30 cellular contexts compared by ENCODE assay signal in the genomic region with DNA sequence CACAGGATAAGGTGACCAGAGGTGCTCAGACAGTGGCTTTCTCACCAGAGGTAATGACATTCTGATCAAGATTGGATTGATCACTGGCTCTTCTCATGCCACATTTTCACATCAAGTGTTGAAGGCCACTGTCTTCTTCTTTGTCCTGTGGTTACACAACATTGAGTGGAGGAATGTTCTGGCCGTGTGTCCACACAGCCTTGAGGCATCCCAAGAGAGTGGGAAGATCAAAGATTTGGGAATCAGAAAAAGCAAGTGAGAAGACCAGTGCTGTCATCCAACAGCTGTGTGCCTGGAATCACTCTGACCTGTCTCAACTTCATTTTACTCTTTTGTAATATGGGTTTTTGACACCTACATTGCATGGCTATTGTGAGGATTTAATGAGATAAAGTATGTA.
DNase-seq lines count a peak whose midpoint lies in the region; ATAC-seq, FAIRE-seq and TF ChIP-seq lines count a peak whose summit lies in the region.
"Had no signal": no experiment of that assay in that cellular context is flagged by ENCODE, and none has a peak within 500 bp of the region (broad histone marks: within the 10 kb centered on the region; RNA-seq: fewer than 3 reads in every experiment).

No MANE protein-coding gene starts in this region.

- no peak overlapping the region for H2BK5ac ChIP-seq in mesenchymal stem cell (ENCODE audit: low read depth, low read length, poor library complexity, severe bottlenecking)

- peak in 3 of 4 donors; percentile 28 to 59 (median 48) for TF ChIP-seq EP300 in upper lobe of left lung (IDR thresholded peaks at IDR 0.05)

- no peak for ATAC-seq in activated T-helper 17 cell treated with anti-CD3 and anti-CD28 coated beads, Interleukin-2, amount 50 U/mL, for 72 hours (replicated peaks)
- ATAC-seq in upper lobe of left lung (ENCODE audit: low FRiP score in 2 of 2) = no peak
- no peak for ATAC-seq in GM18498 (IDR thresholded peaks at IDR 0.05; ENCODE audit: unreplicated experiment)
- no peak for ATAC-seq in HG03354 (IDR thresholded peaks at IDR 0.05; ENCODE audit: poor library complexity, severe bottlenecking, unreplicated experiment)
- ATAC-seq: esophagus mucosa, left lung, natural killer cell, T-cell had no signal

- TF ChIP-seq CTCF in upper lobe of left lung (IDR thresholded peaks at IDR 0.05) = no peak
- no peak for TF ChIP-seq CTCF in D721Med (IDR thresholded peaks at IDR 0.05; ENCODE audit: insufficient read depth, missing control alignments)

- peaks cover 12% of the 10 kb centered on the region for H3K4me1 ChIP-seq in mesenchymal stem cell (ENCODE audit: control insufficient read depth, insufficient read depth, low read depth, low read length)
- peaks cover 32 to 50% (median 48%) of the 10 kb centered on the region in 4 donors for H3K4me1 ChIP-seq in upper lobe of left lung

- H3K9ac ChIP-seq in mesenchymal stem cell (ENCODE audit: low read length) = no peak overlapping the region

- H3K14ac ChIP-seq in mesenchymal stem cell (ENCODE audit: low read length in 2 of 2) = peak overlapping the region in 1 of 2 experiments; percentile 19

- H2BK12ac ChIP-seq in mesenchymal stem cell (ENCODE audit: low read length in 2 of 2) = peak overlapping the region; percentile 81 to 98

- WGBS in mesenchymal stem cell = 71% methylated on average over 1 of the region's 1 CpG
- WGBS in upper lobe of left lung, 2 donors = 52 to 77% methylated on average over 1 of the region's 1 CpG

- peaks cover 6% of the 10 kb centered on the region for H3K36me3 Mint-ChIP-seq in activated T-helper 17 cell treated with anti-CD3 and anti-CD28 coated beads, Interleukin-2, amount 50 U/mL, for 72 hours (ENCODE audit: low read depth)
- no peaks in the 10 kb centered on the region for H3K36me3 Mint-ChIP-seq in dendritic cell treated with granulocyte-macrophage colony-stimulating factor and Interleukin-4, amounts not matched to agents 40 ng/mL and 50 ng/mL, for 4 days (ENCODE audit: low read depth)
- H3K36me3 Mint-ChIP-seq: activated naive CD4-positive, alpha-beta T cell treated with anti-CD3 and anti-CD28 coated beads, Interleukin-2, amount 50 U/mL, for 24 hours; natural killer cell; T-cell had no signal

- peak overlapping the region; percentile 73 for H3K27ac Mint-ChIP-seq in activated T-helper 17 cell treated with anti-CD3 and anti-CD28 coated beads, Interleukin-2, amount 50 U/mL, for 72 hours
- peak overlapping the region; percentile 98 for H3K27ac Mint-ChIP-seq in dendritic cell treated with granulocyte-macrophage colony-stimulating factor and Interleukin-4, amounts not matched to agents 40 ng/mL and 50 ng/mL, for 4 days
- H3K27ac Mint-ChIP-seq: activated B cell treated with CpG ODN at 0.5 μM for 24 hours; activated naive CD4-positive, alpha-beta T cell treated with anti-CD3 and anti-CD28 coated beads, Interleukin-2, amount 50 U/mL, for 24 hours; activated T-helper 1 cell treated with anti-CD3 and anti-CD28 coated beads, Interleukin-12 subunit alpha, Interleukin-12 subunit beta, Interleukin-2, Interleukin-4 antibody, amounts not matched to agents 30 ng/mL and 10 ng/mL and 1 ng/mL, durations not matched to agents 14 hours and 24 hours and 36 hours; natural killer cell; T-cell had no signal

- no peak overlapping the region for H4K91ac ChIP-seq in mesenchymal stem cell (ENCODE audit: low read length)

- no peak overlapping the region for H3K4me3 Mint-ChIP-seq in activated T-helper 17 cell treated with anti-CD3 and anti-CD28 coated beads, Interleukin-2, amount 50 U/mL, for 72 hours
- H3K4me3 Mint-ChIP-seq in dendritic cell treated with granulocyte-macrophage colony-stimulating factor and Interleukin-4, amounts not matched to agents 40 ng/mL and 50 ng/mL, for 4 days = no peak overlapping the region
- H3K4me3 Mint-ChIP-seq: activated B cell treated with CpG ODN at 0.5 μM for 24 hours; activated naive CD4-positive, alpha-beta T cell treated with anti-CD3 and anti-CD28 coated beads, Interleukin-2, amount 50 U/mL, for 24 hours; activated T-helper 1 cell treated with anti-CD3 and anti-CD28 coated beads, Interleukin-12 subunit alpha, Interleukin-12 subunit beta, Interleukin-2, Interleukin-4 antibody, amounts not matched to agents 30 ng/mL and 10 ng/mL and 1 ng/mL, durations not matched to agents 14 hours and 24 hours and 36 hours; natural killer cell; T-cell had no signal

- no peaks in the 10 kb centered on the region for H3K27me3 Mint-ChIP-seq in activated T-helper 17 cell treated with anti-CD3 and anti-CD28 coated beads, Interleukin-2, amount 50 U/mL, for 72 hours
- H3K27me3 Mint-ChIP-seq in dendritic cell treated with granulocyte-macrophage colony-stimulating factor and Interleukin-4, amounts not matched to agents 40 ng/mL and 50 ng/mL, for 4 days = no peaks in the 10 kb centered on the region
- H3K27me3 Mint-ChIP-seq: activated naive CD4-positive, alpha-beta T cell treated with anti-CD3 and anti-CD28 coated beads, Interleukin-2, amount 50 U/mL, for 24 hours; T-cell had no signal

- H3K27me3 ChIP-seq in mesenchymal stem cell (ENCODE audit: control insufficient read depth in 1 of 2, insufficient read depth in 1 of 2, low read length in 2 of 2) (no peaks in the 10 kb centered on the region), upper lobe of left lung (no peaks in the 10 kb centered on the region)
- H3K27me3 ChIP-seq: ascending aorta, left lung had no signal

- H3K27ac ChIP-seq in mesenchymal stem cell (ENCODE audit: low read length, poor library complexity, severe bottlenecking) (no peak overlapping the region), upper lobe of left lung (peak overlapping the region in 2 of 4 donors; percentile 22 to 36)
- H3K27ac ChIP-seq: ascending aorta, RWPE1 had no signal

- intact Hi-C loops in dendritic cell treated with granulocyte-macrophage colony-stimulating factor and Interleukin-4, amounts not matched to agents 40 ng/mL and 50 ng/mL, for 4 days (cut with micrococcal nuclease) = no loop called here

- H3K9me3 ChIP-seq in mesenchymal stem cell (ENCODE audit: control insufficient read depth, low read length) = no peaks in the 10 kb centered on the region
- no peaks in the 10 kb centered on the region for H3K9me3 ChIP-seq in upper lobe of left lung
- H3K9me3 ChIP-seq: ascending aorta, left lung had no signal

- DNase-seq in mesenchymal stem cell = no peak
- DNase-seq in upper lobe of left lung = no peak
- DNase-seq in D721Med (ENCODE audit: insufficient read length, low spot score) = no peak
- DNase-seq: activated B cell treated with CpG ODN at 0.5 μM for 24 hours; activated CD4-positive, alpha-beta T cell treated with anti-CD3 and anti-CD28 coated beads, Interleukin-2, amount 50 U/mL, for 4 hours; activated CD8-positive, alpha-beta memory T cell treated with anti-CD3 and anti-CD28 coated beads, Interleukin-2, amount 50 U/mL, for 4 hours; cortex of kidney; KG1; left lung; midbrain; MM.1S; natural killer cell; NCI-H1436; NCI-H446 treated with DMSO at 0.1 percent for 48 hours; NCI-H82; stimulated activated CD4-positive, alpha-beta T cell treated with anti-CD3 and anti-CD28 coated beads, Interleukin-1b, Interleukin-23, amount 100 ng/mL, for 48 hours; stimulated activated CD8-positive, alpha-beta memory T cell treated with anti-CD3 and anti-CD28 coated beads, Interleukin-4, amount 100 ng/mL, for 48 hours; T-cell had no signal

- H3K79me1 ChIP-seq in mesenchymal stem cell (replicated peaks; ENCODE audit: low read length, poor library complexity, severe bottlenecking) = no peaks in the 10 kb centered on the region

- FAIRE-seq in D721Med (lab: Jason Lieb, UNC) = no peak
- FAIRE-seq: H54, urothelium cell line had no signal

- H3K36me3 ChIP-seq in mesenchymal stem cell (ENCODE audit: control insufficient read depth in 1 of 2, insufficient read depth in 2 of 2, low read depth in 1 of 2, low read length in 2 of 2) (no peaks in the 10 kb centered on the region), upper lobe of left lung (no peaks in the 10 kb centered on the region)
- H3K36me3 ChIP-seq: ascending aorta had no signal

- no peak overlapping the region for H2BK120ac ChIP-seq in mesenchymal stem cell (ENCODE audit: low read depth, low read length)

- H3K9me3 Mint-ChIP-seq in activated T-helper 17 cell treated with anti-CD3 and anti-CD28 coated beads, Interleukin-2, amount 50 U/mL, for 72 hours = no peaks in the 10 kb centered on the region
- H3K9me3 Mint-ChIP-seq in dendritic cell treated with granulocyte-macrophage colony-stimulating factor and Interleukin-4, amounts not matched to agents 40 ng/mL and 50 ng/mL, for 4 days = no peaks in the 10 kb centered on the region
- H3K9me3 Mint-ChIP-seq: activated B cell treated with CpG ODN at 0.5 μM for 24 hours; activated naive CD4-positive, alpha-beta T cell treated with anti-CD3 and anti-CD28 coated beads, Interleukin-2, amount 50 U/mL, for 24 hours; activated T-helper 1 cell treated with anti-CD3 and anti-CD28 coated beads, Interleukin-12 subunit alpha, Interleukin-12 subunit beta, Interleukin-2, Interleukin-4 antibody, amounts not matched to agents 30 ng/mL and 10 ng/mL and 1 ng/mL, durations not matched to agents 14 hours and 24 hours and 36 hours; natural killer cell; T-cell had no signal

- H3K4me1 Mint-ChIP-seq in activated T-helper 17 cell treated with anti-CD3 and anti-CD28 coated beads, Interleukin-2, amount 50 U/mL, for 72 hours = peaks cover 30% of the 10 kb centered on the region
- H3K4me1 Mint-ChIP-seq in dendritic cell treated with granulocyte-macrophage colony-stimulating factor and Interleukin-4, amounts not matched to agents 40 ng/mL and 50 ng/mL, for 4 days (ENCODE audit: low read depth) = peaks cover 92% of the 10 kb centered on the region
- H3K4me1 Mint-ChIP-seq: activated B cell treated with CpG ODN at 0.5 μM for 24 hours, natural killer cell had no signal

- no peak overlapping the region for H2BK15ac ChIP-seq in mesenchymal stem cell (ENCODE audit: low read depth, poor library complexity, severe bottlenecking)

- H3K4me3 ChIP-seq in mesenchymal stem cell (ENCODE audit: insufficient read depth in 1 of 2, low read depth in 1 of 2, low read length in 2 of 2) (no peak overlapping the region), upper lobe of left lung (no peak overlapping the region)
- H3K4me3 ChIP-seq: ascending aorta, left lung, skin epidermis had no signal

- peak overlapping the region in 1 of 2 experiments; percentile 41 for H3K23ac ChIP-seq in mesenchymal stem cell (ENCODE audit: low read length in 2 of 2)

- H3K4ac ChIP-seq in mesenchymal stem cell (ENCODE audit: low read depth in 1 of 2, low read length in 2 of 2) = peak overlapping the region; percentile 77 to 90

- H2AFZ ChIP-seq in mesenchymal stem cell (ENCODE audit: low read depth, low read length) = no peak overlapping the region

- no peak overlapping the region for H2AK5ac ChIP-seq in mesenchymal stem cell (ENCODE audit: low read length, severe bottlenecking)

- no peak for TF ChIP-seq POLR2A in upper lobe of left lung (IDR thresholded peaks at IDR 0.05)

- H3K18ac ChIP-seq in mesenchymal stem cell (ENCODE audit: low read depth in 1 of 2, low read length in 2 of 2) = peak overlapping the region; percentile 74 to 88

- H3K4me2 ChIP-seq in mesenchymal stem cell (ENCODE audit: low read length, poor library complexity, severe bottlenecking) = no peak overlapping the region

- H4K8ac ChIP-seq in mesenchymal stem cell (ENCODE audit: low read length) = peak overlapping the region; percentile 76
